20 cellular contexts compared by ENCODE assay signal in genomic region chr12:5186715-5187114, GRCh38.
"Had no signal": no experiment of that assay in that cellular context is flagged by ENCODE, and none has a peak within 500 bp of the region (broad histone marks: within the 10 kb centered on the region; RNA-seq: fewer than 3 reads in every experiment).

No MANE protein-coding gene starts in this region.

- H3K4me3 Mint-ChIP-seq: T-cell had no signal

- H3K27me3 ChIP-seq: SJSA1 had no signal

- H3K27ac ChIP-seq: HL-60, KMS-11, SJSA1, SK-N-MC had no signal

- H3K36me3 Mint-ChIP-seq: T-cell had no signal

- H3K4me1 Mint-ChIP-seq: T-cell had no signal

- H3K4me3 ChIP-seq: SJSA1, SK-N-MC had no signal

- DNase-seq: Kasumi-1, MM.1S, NCI-H1417 treated with DMSO at 0.1 percent for 48 hours, NCI-H2081 treated with DMSO at 0.1 percent for 48 hours, NCI-H2171, NCI-H226, NCI-H510A, NCI-H524 treated with DMSO at 0.1 percent for 48 hours, NCI-H774, Right ventricle myocardium superior, RPMI8226, SIG-M5, SW 1271, T-cell had no signal

- H3K36me3 ChIP-seq: SJSA1 had no signal

- H3K27ac Mint-ChIP-seq: T-cell had no signal

- H3K4me1 ChIP-seq: SJSA1 had no signal

- H3K9me3 Mint-ChIP-seq: T-cell had no signal

- H3K9me3 ChIP-seq: SJSA1 had no signal

- FAIRE-seq: HTR-8/SVneo, RCC 7860 had no signal
